6 cellular contexts compared by ENCODE assay signal in the genomic region with DNA sequence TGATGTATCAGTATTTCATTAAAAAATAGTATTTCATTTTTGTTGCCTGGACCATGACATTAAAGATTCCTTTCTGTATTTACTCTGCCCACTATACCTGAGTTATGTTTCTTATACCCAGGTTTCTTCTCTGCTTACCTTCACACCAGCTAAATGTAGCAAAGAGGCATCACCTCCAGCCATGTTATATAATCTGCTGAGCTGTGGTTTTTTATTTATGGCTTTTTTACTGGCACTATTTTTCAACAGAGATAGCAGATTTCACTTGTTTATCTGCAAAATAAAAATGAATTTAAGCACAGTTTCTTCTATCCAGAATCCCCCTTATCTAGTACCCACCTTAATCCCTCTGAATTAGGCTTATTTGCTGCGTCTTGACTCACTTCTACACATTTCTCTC.
"Had no signal": no experiment of that assay in that cellular context is flagged by ENCODE, and none has a peak within 500 bp of the region (broad histone marks: within the 10 kb centered on the region; RNA-seq: fewer than 3 reads in every experiment).

No MANE protein-coding gene starts in this region.

- H3K4me2 ChIP-seq: KMS-11 had no signal

- H3K4me3 ChIP-seq: K562 had no signal

- ATAC-seq: K562 had no signal

- H3K9ac ChIP-seq: KMS-11 had no signal

- H3K27ac ChIP-seq: HL-60, KMS-11 had no signal

- FAIRE-seq: HTR-8/SVneo, K562 had no signal

- DNase-seq: KBM-7, KG1 had no signal
